ENCODE assay signal across 19 cellular contexts in the genomic region with DNA sequence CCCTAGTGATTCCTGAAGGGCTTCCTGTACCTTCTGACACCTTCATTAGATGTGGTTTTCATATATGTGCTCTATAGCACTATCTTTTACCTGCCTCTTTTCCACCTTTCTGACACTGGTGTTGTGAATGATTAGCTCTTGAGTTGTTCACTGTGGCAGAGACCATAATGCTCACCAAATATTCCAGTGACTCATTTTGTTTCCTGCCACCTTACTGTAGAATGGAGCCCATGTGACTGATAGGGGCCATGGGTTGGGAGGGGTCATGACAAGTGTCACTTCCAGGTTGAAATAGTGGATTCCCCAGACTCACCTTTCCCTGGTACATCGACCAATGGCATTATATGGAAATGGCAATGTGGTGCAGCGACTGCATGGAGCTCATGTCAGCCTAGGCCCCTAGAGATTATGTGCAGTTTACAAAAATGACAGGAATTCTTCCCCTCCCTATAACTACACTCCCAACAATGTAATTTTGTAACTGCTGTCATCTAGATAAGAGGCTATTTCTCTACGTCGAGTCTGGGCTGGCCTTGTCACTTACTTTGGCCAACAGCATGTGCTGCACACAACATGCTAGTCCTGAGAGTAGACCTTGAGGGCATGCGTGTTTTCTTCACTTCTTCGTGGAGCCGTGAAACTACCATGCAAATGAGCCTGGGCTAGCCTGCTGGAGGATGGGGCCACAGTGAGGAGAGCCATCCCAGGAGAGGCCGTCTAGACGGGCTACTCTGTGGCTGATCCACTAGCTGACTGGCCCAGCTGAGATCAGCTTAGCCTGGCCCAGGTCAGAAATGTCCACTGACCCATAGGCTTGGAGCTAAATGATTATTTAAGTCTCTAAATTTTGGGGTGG.
"Had no signal": no experiment of that assay in that cellular context is flagged by ENCODE, and none has a peak within 500 bp of the region (broad histone marks: within the 10 kb centered on the region; RNA-seq: fewer than 3 reads in every experiment).

No MANE protein-coding gene starts in this region.

- H3K36me3 Mint-ChIP-seq: activated naive CD4-positive, alpha-beta T cell treated with anti-CD3 and anti-CD28 coated beads, Interleukin-2, amount 10 ng/mL, durations not matched to agents 7 days and 5 days; naive B cell; T-cell; WTC11 had no signal

- DNase-seq: activated CD4-positive, alpha-beta T cell treated with anti-CD3 and anti-CD28 coated beads, Interleukin-2, amount 10 ng/mL, durations not matched to agents 24 days and 14 days; activated naive CD4-positive, alpha-beta T cell treated with anti-CD3 and anti-CD28 coated beads, Interleukin-2, amount 10 ng/mL, durations not matched to agents 7 days and 5 days; effector memory CD8-positive, alpha-beta T cell; foreskin fibroblast; glutamatergic neuron; hypothalamus; mesenchymal stem cell; mucosa of descending colon; naive B cell; right cardiac atrium; T-cell; upper lobe of right lung had no signal

- H3K27me3 Mint-ChIP-seq: activated CD4-positive, alpha-beta T cell treated with anti-CD3 and anti-CD28 coated beads, Interleukin-2, amount 10 ng/mL, durations not matched to agents 24 days and 14 days; activated naive CD4-positive, alpha-beta T cell treated with anti-CD3 and anti-CD28 coated beads, Interleukin-2, amount 10 ng/mL, durations not matched to agents 7 days and 5 days; effector memory CD8-positive, alpha-beta T cell; T-cell had no signal

- H3K9me3 Mint-ChIP-seq: activated CD4-positive, alpha-beta T cell treated with anti-CD3 and anti-CD28 coated beads, Interleukin-2, amount 10 ng/mL, durations not matched to agents 24 days and 14 days; activated naive CD4-positive, alpha-beta T cell treated with anti-CD3 and anti-CD28 coated beads, Interleukin-2, amount 10 ng/mL, durations not matched to agents 7 days and 5 days; activated T-helper 2 cell treated with anti-CD3 and anti-CD28 coated beads, Interferon-gamma antibody, Interleukin-2, Interleukin-4, amounts not matched to agents 10 μg/mL and 5 μg/mL and 100 μg/mL, durations not matched to agents 14 hours and 24 hours and 36 hours; effector memory CD8-positive, alpha-beta T cell; neural crest cell; stimulated activated naive CD8-positive, alpha-beta T cell treated with anti-CD3 and anti-CD28 coated beads, Interleukin-15, Interleukin-2, amounts not matched to agents 100 ng/mL and 50 ng/mL, for 24 hours; T-cell had no signal

- H3K27ac ChIP-seq: prostate gland, suprapubic skin, upper lobe of right lung had no signal

- H3K4me1 ChIP-seq: prostate gland, suprapubic skin, upper lobe of right lung had no signal

- ATAC-seq: effector memory CD8-positive, alpha-beta T cell; mucosa of descending colon; right cardiac atrium; SK-N-SH treated with all-trans-retinoic acid at 6 μM for 48 hours; T-cell; upper lobe of right lung; WTC11 had no signal

- H3K4me1 Mint-ChIP-seq: activated naive CD4-positive, alpha-beta T cell treated with anti-CD3 and anti-CD28 coated beads, Interleukin-2, amount 10 ng/mL, durations not matched to agents 7 days and 5 days; naive B cell had no signal

- H3K9me3 ChIP-seq: mucosa of descending colon, prostate gland, suprapubic skin, upper lobe of right lung had no signal

- H3K4me3 ChIP-seq: mucosa of descending colon, prostate gland, suprapubic skin, upper lobe of right lung had no signal

- H3K27ac Mint-ChIP-seq: activated CD4-positive, alpha-beta T cell treated with anti-CD3 and anti-CD28 coated beads, Interleukin-2, amount 10 ng/mL, durations not matched to agents 24 days and 14 days; activated naive CD4-positive, alpha-beta T cell treated with anti-CD3 and anti-CD28 coated beads, Interleukin-2, amount 10 ng/mL, durations not matched to agents 7 days and 5 days; activated T-helper 2 cell treated with anti-CD3 and anti-CD28 coated beads, Interferon-gamma antibody, Interleukin-2, Interleukin-4, amounts not matched to agents 10 μg/mL and 5 μg/mL and 100 μg/mL, durations not matched to agents 14 hours and 24 hours and 36 hours; effector memory CD8-positive, alpha-beta T cell; naive B cell; stimulated activated naive CD8-positive, alpha-beta T cell treated with anti-CD3 and anti-CD28 coated beads, Interleukin-15, Interleukin-2, amounts not matched to agents 100 ng/mL and 50 ng/mL, for 24 hours; T-cell; WTC11 had no signal

- H3K4me3 Mint-ChIP-seq: activated CD4-positive, alpha-beta T cell treated with anti-CD3 and anti-CD28 coated beads, Interleukin-2, amount 10 ng/mL, durations not matched to agents 24 days and 14 days; activated naive CD4-positive, alpha-beta T cell treated with anti-CD3 and anti-CD28 coated beads, Interleukin-2, amount 10 ng/mL, durations not matched to agents 7 days and 5 days; effector memory CD8-positive, alpha-beta T cell; naive B cell; neural crest cell; stimulated activated naive CD8-positive, alpha-beta T cell treated with anti-CD3 and anti-CD28 coated beads, Interleukin-15, Interleukin-2, amounts not matched to agents 100 ng/mL and 50 ng/mL, for 24 hours; T-cell; WTC11 had no signal

- H3K27me3 ChIP-seq: suprapubic skin, upper lobe of right lung had no signal

- H3K36me3 ChIP-seq: prostate gland, suprapubic skin, upper lobe of right lung had no signal
